ENCODE assay signal across 8 cellular contexts in genomic region chr17:16569358-16569712, GRCh38. TPM values are rescaled to one million over a fixed set of nuclear protein-coding genes. Genes with fewer than 3 reads are reported as not detected.
DNase-seq lines count a peak whose midpoint lies in the region; ATAC-seq lines count a peak whose summit lies in the region.

No MANE protein-coding gene starts in this region.

- no peak overlapping the region for H3K27ac ChIP-seq in CD8-positive, alpha-beta memory T cell (ENCODE audit: low read depth, low read length)
- no peak overlapping the region for H3K27ac ChIP-seq in SJCRH30

- H3K27me3 ChIP-seq in CD8-positive, alpha-beta memory T cell (ENCODE audit: insufficient read depth, low read length, poor library complexity, severe bottlenecking): no peaks in the 10 kb centered on the region
- H3K27me3 ChIP-seq in SJCRH30: no peaks in the 10 kb centered on the region; the same call in none of the 2 replicates
- H3K27me3 ChIP-seq in mononuclear cell (ENCODE audit: insufficient read depth, low read length): no peaks in the 10 kb centered on the region

- H3K9me3 ChIP-seq in CD8-positive, alpha-beta memory T cell (ENCODE audit: low read length): no peaks in the 10 kb centered on the region
- peaks cover 9% of the 10 kb centered on the region for H3K9me3 ChIP-seq in SJCRH30 (replicated peaks)
- H3K9me3 ChIP-seq in mononuclear cell (ENCODE audit: low read depth, low read length): no peaks in the 10 kb centered on the region

- peaks cover 5 to 10% of the 10 kb centered on the region in 2 donors for H3K27me3 Mint-ChIP-seq in CD8-positive, alpha-beta memory T cell

- H3K4me1 ChIP-seq in CD8-positive, alpha-beta memory T cell (ENCODE audit: insufficient read depth, low read length): peaks cover 7% of the 10 kb centered on the region
- no peaks in the 10 kb centered on the region for H3K4me1 ChIP-seq in SJCRH30
- peaks cover 15% of the 10 kb centered on the region for H3K4me1 ChIP-seq in mononuclear cell (ENCODE audit: insufficient read depth, low read length)

- no peak for DNase-seq in CD8-positive, alpha-beta memory T cell
- DNase-seq in SJCRH30 (no peak), D341Med (ENCODE audit: low spot score) (no peak), NCI-H146 treated with DMSO at 0.1 percent for 48 hours (lab: John Stamatoyannopoulos, UW; ENCODE audit: unreplicated experiment) (no peak), hepatic stellate cell (ENCODE audit: low spot score) (no peak)

- H3K4me3 Mint-ChIP-seq in CD8-positive, alpha-beta memory T cell: peak overlapping the region; percentile 83 to 93 (median 86)

- peaks cover 0 to 11% (median 5%) of the 10 kb centered on the region in 3 donors for H3K36me3 Mint-ChIP-seq in CD8-positive, alpha-beta memory T cell

- H3K27ac Mint-ChIP-seq in CD8-positive, alpha-beta memory T cell: peak overlapping the region; percentile 57 to 97 (median 92)

- peak overlapping the region; percentile 72 for H3K4me3 ChIP-seq in CD8-positive, alpha-beta memory T cell (ENCODE audit: low read length)
- H3K4me3 ChIP-seq in SJCRH30: peak overlapping the region; percentile 82
- H3K4me3 ChIP-seq in mononuclear cell (ENCODE audit: low read length): peak overlapping the region; percentile 54

- POLR2A ChIA-PET in CD8-positive, alpha-beta memory T cell (lab: Charles Lee): interaction anchor here (1.6 kb wide), 1 partner anchor 33 kb away, joined by 8 read pairs; no protein-coding TSS in a partner anchor

- ATAC-seq in GM21786 (IDR thresholded peaks at IDR 0.05; ENCODE audit: unreplicated experiment) (peak; percentile 15), GM18909 (IDR thresholded peaks at IDR 0.05; ENCODE audit: poor library complexity, unreplicated experiment) (no peak)

- no peaks in the 10 kb centered on the region for H3K36me3 ChIP-seq in CD8-positive, alpha-beta memory T cell (ENCODE audit: insufficient read depth, low read length)
- peaks cover 9% of the 10 kb centered on the region for H3K36me3 ChIP-seq in SJCRH30

- H3K9me3 Mint-ChIP-seq in CD8-positive, alpha-beta memory T cell: no peaks in the 10 kb centered on the region

- peaks cover 17 to 28% (median 27%) of the 10 kb centered on the region in 3 donors for H3K4me1 Mint-ChIP-seq in CD8-positive, alpha-beta memory T cell

- CTCF ChIA-PET in CD8-positive, alpha-beta memory T cell (lab: Charles Lee): interaction anchor here (1.0 to 1.9 kb wide), 3 partner anchors 15 to 20 kb away, joined by 3 to 14 read pairs (median 8); no protein-coding TSS in a partner anchor

RNA-seq across cellular contexts. Expression of gene ZNF287, which starts 0.3 kb away (rescaled TPM):
- 1 to 10 TPM; 8.9 to 9.2 TPM for total RNA-seq in CD8-positive, alpha-beta memory T cell
- 14.5 TPM for polyA plus RNA-seq in CD8-positive, alpha-beta memory T cell
- total RNA-seq in SJCRH30 (2014; rRNA removed; shearing (Covaris generic)): 17.0 and 18.2 TPM in 2 replicates
- total RNA-seq in mononuclear cell: 3.3 TPM
